ENCODE assay signal across 10 cellular contexts in the genomic region with DNA sequence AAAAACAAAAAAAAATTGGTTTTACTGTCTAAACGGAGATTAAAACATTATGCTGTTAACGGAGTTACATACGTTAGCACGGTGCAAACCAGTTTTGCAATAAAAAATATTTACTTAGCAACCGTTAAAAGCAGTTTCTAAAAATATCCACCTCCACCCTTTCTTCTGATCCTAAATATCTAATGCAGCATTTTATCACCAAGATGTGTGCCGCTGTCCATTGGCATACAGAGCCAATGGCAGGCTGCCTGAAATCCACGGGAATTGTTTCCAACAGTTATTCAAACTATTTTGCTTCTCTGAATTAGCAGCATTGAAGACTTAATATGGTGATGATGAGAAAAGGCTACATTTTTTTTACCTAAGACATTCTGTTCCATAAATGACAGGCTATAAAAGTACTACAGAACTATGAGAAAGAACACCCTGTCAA.
DNase-seq lines count a peak whose midpoint lies in the region; ATAC-seq and TF ChIP-seq lines count a peak whose summit lies in the region.
"Had no signal": no experiment of that assay in that cellular context is flagged by ENCODE, and none has a peak within 500 bp of the region (broad histone marks: within the 10 kb centered on the region; RNA-seq: fewer than 3 reads in every experiment).

No MANE protein-coding gene starts in this region.

- H3K4me1 ChIP-seq in right atrium auricular region, result peaks cover 0 to 67% of the 10 kb centered on the region in 2 donors
- H3K4me1 ChIP-seq in tibial artery, result peaks cover 4 to 85% (median 48%) of the 10 kb centered on the region in 4 donors

- H3K9me3 ChIP-seq in right atrium auricular region, result no peaks in the 10 kb centered on the region
- H3K9me3 ChIP-seq in tibial artery, result no peaks in the 10 kb centered on the region

- H3K4me3 ChIP-seq in right atrium auricular region (no peak overlapping the region), tibial artery (peak overlapping the region in 1 of 2 donors; percentile 13)
- H3K4me3 ChIP-seq: dorsolateral prefrontal cortex had no signal

- ATAC-seq in GM19351 (IDR thresholded peaks at IDR 0.05; ENCODE audit: unreplicated experiment), result no peak
- ATAC-seq in HG03135 (IDR thresholded peaks at IDR 0.05; ENCODE audit: unreplicated experiment), result no peak

- intact Hi-C loops in tibial artery (cut with DNase I; ENCODE audit: low total_unique reads), result no loop called here

- TF ChIP-seq CTCF in right atrium auricular region (IDR thresholded peaks at IDR 0.05) (no peak), tibial artery (IDR thresholded peaks at IDR 0.05) (no peak)

- DNase-seq in DMS53 (lab: John Stamatoyannopoulos, UW) (peak; percentile 35), DMS53 treated with DMSO at 0.1 percent for 48 hours (lab: John Stamatoyannopoulos, UW; ENCODE audit: unreplicated experiment) (no peak), astrocyte of the hippocampus (ENCODE audit: low read depth, low spot score) (peak; percentile 58), right atrium auricular region (ENCODE audit: low spot score) (no peak), tibial artery (no peak), foreskin melanocyte (no peak)
- DNase-seq: dorsolateral prefrontal cortex, T-helper 2 cell had no signal

- H3K27me3 ChIP-seq in right atrium auricular region, result no peaks in the 10 kb centered on the region
- H3K27me3 ChIP-seq in tibial artery, result no peaks in the 10 kb centered on the region
- H3K27me3 ChIP-seq: dorsolateral prefrontal cortex had no signal

- H3K27ac ChIP-seq in right atrium auricular region (peak overlapping the region; percentile 91 to 93), tibial artery (peak overlapping the region; percentile 50 to 84)

- H3K36me3 ChIP-seq in right atrium auricular region (peaks cover 12% of the 10 kb centered on the region), tibial artery (peaks cover 6 to 8% (median 8%) of the 10 kb centered on the region in 3 donors)

Comparison
In these comparisons a context has a peak if more than half of its experiments do, and no peak if none do; other contexts are left out.
1. DNase-seq: peak in DMS53 (single experiment) and astrocyte of the hippocampus (single experiment); none in DMS53 treated with DMSO at 0.1 percent for 48 hours (single experiment), right atrium auricular region (single experiment), tibial artery (0 of 2) and foreskin melanocyte (single experiment).